Comparison of ENCODE assay signal across 1 cellular context in genomic region chr6:169339731-169340314, GRCh38.
TF ChIP-seq lines count a peak whose summit lies in the region.

No MANE protein-coding gene starts in this region.

TF ChIP-seq in GM12891, 5 proteins besides CTCF, POLR2A, EP300 and RAD21 (continued from another document):
- TF ChIP-seq PAX5 (IDR thresholded peaks at IDR 0.05; ENCODE audit: insufficient read depth, low read length, severe bottlenecking) (no peak), POU2F2 (IDR thresholded peaks at IDR 0.05; ENCODE audit: low read depth, low read length) (no peak), POLR2AphosphoS5 (IDR thresholded peaks at IDR 0.05; ENCODE audit: low read depth, low read length) (no peak), TAF1 (IDR thresholded peaks at IDR 0.05; ENCODE audit: low read depth, low read length) (no peak)
TF ChIP-seq in GM12891: peak in this region for 0.
